In genomic region chr12:67661311-67662011, GRCh38 we compare ENCODE assay signal across 1 cellular context.
TF ChIP-seq lines count a peak whose summit lies in the region.

No MANE protein-coding gene starts in this region.

TF ChIP-seq in SK-N-SH, 30 proteins besides CTCF, POLR2A, EP300 and RAD21 (continued from another document):
- TF ChIP-seq, protein P1, sequence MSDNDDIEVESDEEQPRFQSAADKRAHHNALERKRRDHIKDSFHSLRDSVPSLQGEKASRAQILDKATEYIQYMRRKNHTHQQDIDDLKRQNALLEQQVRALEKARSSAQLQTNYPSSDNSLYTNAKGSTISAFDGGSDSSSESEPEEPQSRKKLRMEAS (IDR thresholded peaks at IDR 0.05; ENCODE audit: low read depth) = peak; percentile 78
- peak; percentile 100 for TF ChIP-seq JUND (IDR thresholded peaks at IDR 0.05)
- peak; percentile 30 for TF ChIP-seq SIN3A (IDR thresholded peaks at IDR 0.05; ENCODE audit: borderline replicate concordance, low read depth, low read length)
- TF ChIP-seq GATA2 (CRISPR knock-in tag; IDR thresholded peaks at IDR 0.05) = peak; percentile 88
- TF ChIP-seq RXRA (IDR thresholded peaks at IDR 0.05; ENCODE audit: borderline replicate concordance, low read depth) = peak; percentile 96
- TF ChIP-seq YY1 (IDR thresholded peaks at IDR 0.05; ENCODE audit: low read depth) = peak; percentile 50; the same call in 1 of the 2 replicates
- TF ChIP-seq NRF1 (IDR thresholded peaks at IDR 0.05; ENCODE audit: low read depth, low read length) = no peak
- TF ChIP-seq FOXM1 (IDR thresholded peaks at IDR 0.05; ENCODE audit: low read depth) = peak; percentile 95; the same call in 1 of the 2 replicates
- TF ChIP-seq FOSL2 (IDR thresholded peaks at IDR 0.05; ENCODE audit: borderline replicate concordance, low read depth) = peak; percentile 98
- peak; percentile 65; the same call in 1 of the 2 replicates for TF ChIP-seq ELF1 (IDR thresholded peaks at IDR 0.05)
- TF ChIP-seq MEF2A (IDR thresholded peaks at IDR 0.05; ENCODE audit: borderline replicate concordance, low read depth) = peak; percentile 70
- peak; percentile 32 for TF ChIP-seq CHD2 (IDR thresholded peaks at IDR 0.05; ENCODE audit: low read length, partially characterized antibody)
- TF ChIP-seq, protein P2, sequence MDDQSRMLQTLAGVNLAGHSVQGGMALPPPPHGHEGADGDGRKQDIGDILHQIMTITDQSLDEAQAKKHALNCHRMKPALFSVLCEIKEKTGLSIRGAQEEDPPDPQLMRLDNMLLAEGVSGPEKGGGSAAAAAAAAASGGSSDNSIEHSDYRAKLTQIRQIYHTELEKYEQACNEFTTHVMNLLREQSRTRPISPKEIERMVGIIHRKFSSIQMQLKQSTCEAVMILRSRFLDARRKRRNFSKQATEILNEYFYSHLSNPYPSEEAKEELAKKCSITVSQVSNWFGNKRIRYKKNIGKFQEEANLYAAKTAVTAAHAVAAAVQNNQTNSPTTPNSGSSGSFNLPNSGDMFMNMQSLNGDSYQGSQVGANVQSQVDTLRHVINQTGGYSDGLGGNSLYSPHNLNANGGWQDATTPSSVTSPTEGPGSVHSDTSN (IDR thresholded peaks at IDR 0.05) = peak; percentile 94
- no peak for TF ChIP-seq EZH2phosphoT487 (IDR thresholded peaks at IDR 0.05; ENCODE audit: borderline replicate concordance, low read depth)
- TF ChIP-seq SMC3 (IDR thresholded peaks at IDR 0.05; ENCODE audit: low read depth, low read length) = no peak
- TF ChIP-seq, protein P3, sequence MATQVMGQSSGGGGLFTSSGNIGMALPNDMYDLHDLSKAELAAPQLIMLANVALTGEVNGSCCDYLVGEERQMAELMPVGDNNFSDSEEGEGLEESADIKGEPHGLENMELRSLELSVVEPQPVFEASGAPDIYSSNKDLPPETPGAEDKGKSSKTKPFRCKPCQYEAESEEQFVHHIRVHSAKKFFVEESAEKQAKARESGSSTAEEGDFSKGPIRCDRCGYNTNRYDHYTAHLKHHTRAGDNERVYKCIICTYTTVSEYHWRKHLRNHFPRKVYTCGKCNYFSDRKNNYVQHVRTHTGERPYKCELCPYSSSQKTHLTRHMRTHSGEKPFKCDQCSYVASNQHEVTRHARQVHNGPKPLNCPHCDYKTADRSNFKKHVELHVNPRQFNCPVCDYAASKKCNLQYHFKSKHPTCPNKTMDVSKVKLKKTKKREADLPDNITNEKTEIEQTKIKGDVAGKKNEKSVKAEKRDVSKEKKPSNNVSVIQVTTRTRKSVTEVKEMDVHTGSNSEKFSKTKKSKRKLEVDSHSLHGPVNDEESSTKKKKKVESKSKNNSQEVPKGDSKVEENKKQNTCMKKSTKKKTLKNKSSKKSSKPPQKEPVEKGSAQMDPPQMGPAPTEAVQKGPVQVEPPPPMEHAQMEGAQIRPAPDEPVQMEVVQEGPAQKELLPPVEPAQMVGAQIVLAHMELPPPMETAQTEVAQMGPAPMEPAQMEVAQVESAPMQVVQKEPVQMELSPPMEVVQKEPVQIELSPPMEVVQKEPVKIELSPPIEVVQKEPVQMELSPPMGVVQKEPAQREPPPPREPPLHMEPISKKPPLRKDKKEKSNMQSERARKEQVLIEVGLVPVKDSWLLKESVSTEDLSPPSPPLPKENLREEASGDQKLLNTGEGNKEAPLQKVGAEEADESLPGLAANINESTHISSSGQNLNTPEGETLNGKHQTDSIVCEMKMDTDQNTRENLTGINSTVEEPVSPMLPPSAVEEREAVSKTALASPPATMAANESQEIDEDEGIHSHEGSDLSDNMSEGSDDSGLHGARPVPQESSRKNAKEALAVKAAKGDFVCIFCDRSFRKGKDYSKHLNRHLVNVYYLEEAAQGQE (IDR thresholded peaks at IDR 0.05; ENCODE audit: low read depth, low read length) = no peak
